Comparison of ENCODE assay signal across 8 cellular contexts in the genomic region with DNA sequence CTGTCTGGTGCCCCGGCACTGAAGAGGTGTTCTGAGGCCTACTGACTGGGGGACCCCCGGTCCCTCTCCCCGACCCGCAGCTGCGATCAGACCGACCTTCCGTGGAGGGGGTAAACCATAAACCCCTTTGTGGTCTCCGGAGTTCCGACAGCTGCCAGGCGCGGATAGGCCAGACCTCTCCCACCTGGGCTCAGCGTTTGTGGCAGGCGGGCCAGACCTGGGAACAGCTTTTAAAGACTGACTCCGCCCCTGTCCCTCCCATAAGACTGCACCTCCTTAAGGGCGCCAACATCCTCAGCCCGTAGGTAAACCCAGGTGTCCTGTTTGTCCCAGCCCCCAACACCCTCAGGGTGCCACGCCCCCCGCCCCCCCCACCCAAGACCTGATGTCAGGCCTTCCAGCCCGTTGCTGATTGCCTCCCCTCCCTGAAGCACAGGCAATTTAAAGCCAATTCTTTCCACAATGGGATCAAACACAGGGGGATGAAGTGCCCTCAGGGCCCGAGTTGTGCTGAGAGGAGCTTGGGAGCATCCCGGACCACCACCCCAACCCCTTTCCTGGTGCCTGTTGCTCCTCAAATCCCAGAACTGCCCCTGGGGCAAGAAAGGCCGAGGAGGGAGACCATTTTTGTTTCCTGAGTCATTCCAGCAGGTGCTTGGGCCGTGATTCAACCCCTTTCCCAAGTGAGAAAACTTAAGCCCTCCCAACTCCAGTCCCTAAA. TPM values are rescaled to one million over a fixed set of nuclear protein-coding genes. Genes with fewer than 3 reads are reported as not detected.
DNase-seq lines count a peak whose midpoint lies in the region; ATAC-seq and TF ChIP-seq lines count a peak whose summit lies in the region.

A gene (minus strand): TSS at position 204 of the 721 bp plus-strand sequence. CDS start 418 bp downstream, outside the sequence.

- peaks cover 52% of the 10 kb centered on the region for H3K36me3 ChIP-seq in SK-N-MC (ENCODE audit: insufficient read depth, low read length)
- peaks cover 35% of the 10 kb centered on the region for H3K36me3 ChIP-seq in rectal smooth muscle tissue (ENCODE audit: control insufficient read depth, insufficient read depth, low read length)
- peaks cover 0 to 93% (median 54%) of the 10 kb centered on the region in 6 donors for H3K36me3 ChIP-seq in spleen

- DNase-seq in ELR (ENCODE audit: low read depth): peak; percentile 91
- DNase-seq in SK-N-MC (ENCODE audit: low read depth, low spot score): no peak
- DNase-seq in glutamatergic neuron: no peak
- no peak for DNase-seq in NCI-H1092 (lab: John Stamatoyannopoulos, UW)
- no peak for DNase-seq in NK-92 (lab: John Stamatoyannopoulos, UW; ENCODE audit: unreplicated experiment)
- DNase-seq in spleen: no peak

- H3K4me3 ChIP-seq in SK-N-MC (no peak within 1 kb of the TSS), rectal smooth muscle tissue (ENCODE audit: low read length) (peak within 1 kb of the TSS; percentile 74), spleen (peak within 1 kb of the TSS in 2 of 8 donors; percentile 8 to 32)

- TF ChIP-seq POLR2A in spleen (IDR thresholded peaks at IDR 0.05): no peak

- peaks cover 15% of the 10 kb centered on the region for H3K4me1 Mint-ChIP-seq in glutamatergic neuron (ENCODE audit: low read depth, unreplicated experiment)

- ATAC-seq in HG02798 (IDR thresholded peaks at IDR 0.05; ENCODE audit: poor library complexity, unreplicated experiment): no peak

- H3K27ac ChIP-seq in SK-N-MC (peak within 1 kb of the TSS; percentile 70), rectal smooth muscle tissue (ENCODE audit: low read depth, low read length) (peak within 1 kb of the TSS; percentile 77), spleen (peak within 1 kb of the TSS in 1 of 8 donors; percentile 39)

- H3K27ac Mint-ChIP-seq in glutamatergic neuron (ENCODE audit: unreplicated experiment): peak within 1 kb of the TSS; percentile 59

- H3K36me3 Mint-ChIP-seq in glutamatergic neuron (ENCODE audit: unreplicated experiment): no peaks in the 10 kb centered on the region

- H3K9me3 ChIP-seq in SK-N-MC (ENCODE audit: low read depth, low read length) (no peaks in the 10 kb centered on the region), spleen (no peaks in the 10 kb centered on the region)

- peaks cover 1% of the 10 kb centered on the region for H3K9me3 Mint-ChIP-seq in glutamatergic neuron (ENCODE audit: unreplicated experiment)

- H3K4me1 ChIP-seq in rectal smooth muscle tissue (ENCODE audit: control insufficient read depth, insufficient read depth, low read length) (peaks cover 7% of the 10 kb centered on the region), spleen (peaks cover 11 to 46% (median 26%) of the 10 kb centered on the region in 6 donors)

- TF ChIP-seq CTCF in glutamatergic neuron (IDR thresholded peaks at IDR 0.05; ENCODE audit: partially characterized antibody, unreplicated experiment) (no peak), spleen (IDR thresholded peaks at IDR 0.05 in 8 of 11, conservative IDR thresholded peaks at IDR 0.05 in 3 of 11) (no peak)

- H3K9ac ChIP-seq in SK-N-MC (ENCODE audit: insufficient read length) (no peak within 1 kb of the TSS), rectal smooth muscle tissue (ENCODE audit: low read length) (peak within 1 kb of the TSS; percentile 32)

- H3K4me3 Mint-ChIP-seq in glutamatergic neuron (ENCODE audit: unreplicated experiment): peak within 1 kb of the TSS; percentile 34

- H3K27me3 Mint-ChIP-seq in glutamatergic neuron (ENCODE audit: unreplicated experiment): peaks cover 6% of the 10 kb centered on the region

- 70 to 83% (median 77%) methylated on average over 19 to 23 of the region's 23 CpGs for WGBS in spleen, 5 donors

- intact Hi-C loops in spleen (cut with DNase I; ENCODE audit: low total_unique reads): no loop called here

- no peaks in the 10 kb centered on the region for H3K27me3 ChIP-seq in rectal smooth muscle tissue (ENCODE audit: control insufficient read depth, insufficient read depth, low read length)
- H3K27me3 ChIP-seq in spleen (replicated peaks in 1 of 7): no peaks in the 10 kb centered on the region

RNA-seq across cellular contexts. Expression of the gene that starts here (rescaled TPM):
- 1.7 TPM for total RNA-seq in glutamatergic neuron (ENCODE audit: unreplicated experiment)
- 1 to 10 TPM in 1 of 7 donors, under 1 TPM in 2, not detected in 4; 0.41 to 1.7 (median 0.64) TPM for total RNA-seq in spleen
- polyA plus RNA-seq in spleen: under 1 TPM; 0.20 to 0.44 (median 0.32) TPM
